In genomic region chrX:113048480-113048879, GRCh38 we compare ENCODE assay signal across 8 cellular contexts.
"Had no signal": no experiment of that assay in that cellular context is flagged by ENCODE, and none has a peak within 500 bp of the region (broad histone marks: within the 10 kb centered on the region; RNA-seq: fewer than 3 reads in every experiment).

No MANE protein-coding gene starts in this region.

- H3K27ac ChIP-seq: HL-60, KMS-11 had no signal

- H3K27ac Mint-ChIP-seq: IgD-negative memory B cell had no signal

- H3K4me3 ChIP-seq: K562 had no signal

- H3K4me3 Mint-ChIP-seq: IgD-negative memory B cell had no signal

- DNase-seq: IMR-90, KBM-7, KG1 had no signal

- ATAC-seq: HepG2, K562 had no signal

- H3K4me1 Mint-ChIP-seq: IgD-negative memory B cell had no signal

- H3K36me3 Mint-ChIP-seq: IgD-negative memory B cell had no signal

- H3K4me2 ChIP-seq: KMS-11 had no signal

- H3K9ac ChIP-seq: KMS-11 had no signal
